In genomic region chr17:78650093-78650715, GRCh38 we compare ENCODE assay signal across 16 cellular contexts.
DNase-seq lines count a peak whose midpoint lies in the region; ATAC-seq, FAIRE-seq and TF ChIP-seq lines count a peak whose summit lies in the region.
"Had no signal": no experiment of that assay in that cellular context is flagged by ENCODE, and none has a peak within 500 bp of the region (broad histone marks: within the 10 kb centered on the region; RNA-seq: fewer than 3 reads in every experiment).

No MANE protein-coding gene starts in this region.

- ATAC-seq in GM23338 (peak; percentile 59), natural killer cell (no peak), GM18873 (IDR thresholded peaks at IDR 0.05; ENCODE audit: low FRiP score, unreplicated experiment) (no peak)
- ATAC-seq: CD8-positive, alpha-beta T cell had no signal

- 34 to 61% methylated on average over 11 of the region's 11 CpGs for WGBS in sigmoid colon, 2 donors

- no peak overlapping the region for H3K4me2 ChIP-seq in GM23338

- no peaks in the 10 kb centered on the region for H3F3A ChIP-seq in GM23338 (replicated peaks; ENCODE audit: low read depth)

- no peak for TF ChIP-seq POLR2A in sigmoid colon (IDR thresholded peaks at IDR 0.05)

- H3K27me3 Mint-ChIP-seq in CD14-positive monocyte (ENCODE audit: low read depth in 3 of 3) = peaks cover 0 to 2% (median 0%) of the 10 kb centered on the region in 3 donors
- peaks cover 5% of the 10 kb centered on the region for H3K27me3 Mint-ChIP-seq in GM23338 (ENCODE audit: insufficient read depth, low read depth, poor library complexity)
- no peaks in the 10 kb centered on the region for H3K27me3 Mint-ChIP-seq in dendritic cell treated with granulocyte-macrophage colony-stimulating factor and Interleukin-4, amounts not matched to agents 40 ng/mL and 50 ng/mL, for 4 days
- peaks cover 11% of the 10 kb centered on the region in 2 donors for H3K27me3 Mint-ChIP-seq in natural killer cell (ENCODE audit: low read depth in 2 of 2)

- peak overlapping the region in 1 of 7 donors; percentile 66 for H3K27ac Mint-ChIP-seq in CD14-positive monocyte
- H3K27ac Mint-ChIP-seq in GM23338 = no peak overlapping the region
- peak overlapping the region; percentile 46 for H3K27ac Mint-ChIP-seq in dendritic cell treated with granulocyte-macrophage colony-stimulating factor and Interleukin-4, amounts not matched to agents 40 ng/mL and 50 ng/mL, for 4 days
- no peak overlapping the region for H3K27ac Mint-ChIP-seq in natural killer cell
- H3K27ac Mint-ChIP-seq: CD8-positive, alpha-beta T cell; HFFc6 had no signal

- no peak overlapping the region for H2AFZ ChIP-seq in GM23338

- peaks cover 13 to 35% (median 22%) of the 10 kb centered on the region in 7 donors for H3K9me3 Mint-ChIP-seq in CD14-positive monocyte
- no peaks in the 10 kb centered on the region for H3K9me3 Mint-ChIP-seq in GM23338
- H3K9me3 Mint-ChIP-seq in dendritic cell treated with granulocyte-macrophage colony-stimulating factor and Interleukin-4, amounts not matched to agents 40 ng/mL and 50 ng/mL, for 4 days = peaks cover 22% of the 10 kb centered on the region
- no peaks in the 10 kb centered on the region for H3K9me3 Mint-ChIP-seq in natural killer cell
- H3K9me3 Mint-ChIP-seq: CD8-positive, alpha-beta T cell; HFFc6 had no signal

- H3K9me3 ChIP-seq in sigmoid colon = no peaks in the 10 kb centered on the region
- H3K9me3 ChIP-seq: BE2C had no signal

- TF ChIP-seq EP300 in sigmoid colon (IDR thresholded peaks at IDR 0.05) = no peak

- no peaks in the 10 kb centered on the region for H3K36me3 ChIP-seq in GM23338 (ENCODE audit: insufficient read depth)
- no peaks in the 10 kb centered on the region for H3K36me3 ChIP-seq in sigmoid colon
- H3K36me3 ChIP-seq: BE2C had no signal

- no peak for TF ChIP-seq CTCF in CD14-positive monocyte (IDR thresholded peaks at IDR 0.05)
- TF ChIP-seq CTCF in GM23338 (conservative IDR thresholded peaks at IDR 0.05; ENCODE audit: low read depth in 2 of 2) = no peak
- no peak for TF ChIP-seq CTCF in sigmoid colon (IDR thresholded peaks at IDR 0.05)
- no peak for TF ChIP-seq CTCF in natural killer cell (IDR thresholded peaks at IDR 0.05)

- H3K27me3 ChIP-seq in GM23338 (ENCODE audit: insufficient read depth) = no peaks in the 10 kb centered on the region
- no peaks in the 10 kb centered on the region for H3K27me3 ChIP-seq in sigmoid colon
- H3K27me3 ChIP-seq: BE2C had no signal

- no peak overlapping the region for H3K4me3 ChIP-seq in GM23338
- no peak overlapping the region for H3K4me3 ChIP-seq in sigmoid colon

- no peaks in the 10 kb centered on the region for H3K4me1 ChIP-seq in GM23338 (ENCODE audit: insufficient read depth)
- H3K4me1 ChIP-seq in sigmoid colon = no peaks in the 10 kb centered on the region
- H3K4me1 ChIP-seq: BE2C had no signal

- no peaks in the 10 kb centered on the region for H4K20me1 ChIP-seq in GM23338 (replicated peaks; ENCODE audit: insufficient read depth)

- no peak overlapping the region for H3K4me3 Mint-ChIP-seq in CD14-positive monocyte
- no peak overlapping the region for H3K4me3 Mint-ChIP-seq in GM23338
- H3K4me3 Mint-ChIP-seq in dendritic cell treated with granulocyte-macrophage colony-stimulating factor and Interleukin-4, amounts not matched to agents 40 ng/mL and 50 ng/mL, for 4 days = no peak overlapping the region
- H3K4me3 Mint-ChIP-seq in natural killer cell = no peak overlapping the region
- H3K4me3 Mint-ChIP-seq: CD8-positive, alpha-beta T cell; HFFc6 had no signal

- no peak for FAIRE-seq in HTR-8/SVneo (lab: Jason Lieb, UNC)
- FAIRE-seq: GM12892 had no signal

- H3K4me1 Mint-ChIP-seq in CD14-positive monocyte = peaks cover 27% of the 10 kb centered on the region
- no peaks in the 10 kb centered on the region; the same call in 2 of the 3 replicates for H3K4me1 Mint-ChIP-seq in GM23338
- peaks cover 66% of the 10 kb centered on the region for H3K4me1 Mint-ChIP-seq in dendritic cell treated with granulocyte-macrophage colony-stimulating factor and Interleukin-4, amounts not matched to agents 40 ng/mL and 50 ng/mL, for 4 days (ENCODE audit: low read depth)
- peaks cover 6 to 8% of the 10 kb centered on the region in 2 donors for H3K4me1 Mint-ChIP-seq in natural killer cell

- intact Hi-C loops in CD14-positive monocyte (cut with micrococcal nuclease) = no loop called here
- intact Hi-C loops in dendritic cell treated with granulocyte-macrophage colony-stimulating factor and Interleukin-4, amounts not matched to agents 40 ng/mL and 50 ng/mL, for 4 days (cut with micrococcal nuclease) = no loop called here
- intact Hi-C loops in sigmoid colon (cut with DNase I) = no loop called here
- intact Hi-C loops in natural killer cell (cut with micrococcal nuclease) = no loop called here

- H3K27ac ChIP-seq in GM23338 (ENCODE audit: low read depth) (no peak overlapping the region), sigmoid colon (no peak overlapping the region)
- H3K27ac ChIP-seq: C4-2B had no signal

- no peaks in the 10 kb centered on the region for H3K9me2 ChIP-seq in GM23338 (ENCODE audit: insufficient read depth)

- no peaks in the 10 kb centered on the region for H3K79me2 ChIP-seq in GM23338 (replicated peaks; ENCODE audit: insufficient read depth)

- DNase-seq in CD14-positive monocyte (ENCODE audit: low spot score) = peak; percentile 6
- DNase-seq in GM23338 (ENCODE audit: low spot score) = peak; percentile 24
- peak; percentile 36 for DNase-seq in sigmoid colon
- no peak for DNase-seq in natural killer cell
- no peak for DNase-seq in HTR-8/SVneo (ENCODE audit: insufficient read length, low spot score)
- DNase-seq: BE2C; CD8-positive, alpha-beta T cell; COR-L47; DMS79; HCEC 1CT; HFFc6; KBM-7 had no signal

- H3K36me3 Mint-ChIP-seq in CD14-positive monocyte (peaks cover 12 to 15% of the 10 kb centered on the region in 2 donors), GM23338 (ENCODE audit: low read depth) (no peaks in the 10 kb centered on the region), natural killer cell (no peaks in the 10 kb centered on the region)
- H3K36me3 Mint-ChIP-seq in dendritic cell treated with granulocyte-macrophage colony-stimulating factor and Interleukin-4, amounts not matched to agents 40 ng/mL and 50 ng/mL, for 4 days (ENCODE audit: low read depth) = peaks cover 21% of the 10 kb centered on the region
- H3K36me3 Mint-ChIP-seq: CD8-positive, alpha-beta T cell had no signal

TF ChIP-seq in GM23338, 12 proteins besides CTCF, POLR2A, EP300 and RAD21 (continues in another document):
- TF ChIP-seq NANOG (IDR thresholded peaks at IDR 0.05; ENCODE audit: borderline replicate concordance) = no peak
- TF ChIP-seq ZNF331 (CRISPR knock-in tag; IDR thresholded peaks at IDR 0.05; ENCODE audit: low read depth) = no peak
- no peak for TF ChIP-seq CREB1 (CRISPR knock-in tag; IDR thresholded peaks at IDR 0.05; ENCODE audit: low read depth)
- TF ChIP-seq EZH2phosphoT487 (IDR thresholded peaks at IDR 0.05; ENCODE audit: unreplicated experiment) = no peak
- TF ChIP-seq, protein P1, sequence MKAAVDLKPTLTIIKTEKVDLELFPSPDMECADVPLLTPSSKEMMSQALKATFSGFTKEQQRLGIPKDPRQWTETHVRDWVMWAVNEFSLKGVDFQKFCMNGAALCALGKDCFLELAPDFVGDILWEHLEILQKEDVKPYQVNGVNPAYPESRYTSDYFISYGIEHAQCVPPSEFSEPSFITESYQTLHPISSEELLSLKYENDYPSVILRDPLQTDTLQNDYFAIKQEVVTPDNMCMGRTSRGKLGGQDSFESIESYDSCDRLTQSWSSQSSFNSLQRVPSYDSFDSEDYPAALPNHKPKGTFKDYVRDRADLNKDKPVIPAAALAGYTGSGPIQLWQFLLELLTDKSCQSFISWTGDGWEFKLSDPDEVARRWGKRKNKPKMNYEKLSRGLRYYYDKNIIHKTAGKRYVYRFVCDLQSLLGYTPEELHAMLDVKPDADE (IDR thresholded peaks at IDR 0.05) = no peak
- TF ChIP-seq, protein P2, sequence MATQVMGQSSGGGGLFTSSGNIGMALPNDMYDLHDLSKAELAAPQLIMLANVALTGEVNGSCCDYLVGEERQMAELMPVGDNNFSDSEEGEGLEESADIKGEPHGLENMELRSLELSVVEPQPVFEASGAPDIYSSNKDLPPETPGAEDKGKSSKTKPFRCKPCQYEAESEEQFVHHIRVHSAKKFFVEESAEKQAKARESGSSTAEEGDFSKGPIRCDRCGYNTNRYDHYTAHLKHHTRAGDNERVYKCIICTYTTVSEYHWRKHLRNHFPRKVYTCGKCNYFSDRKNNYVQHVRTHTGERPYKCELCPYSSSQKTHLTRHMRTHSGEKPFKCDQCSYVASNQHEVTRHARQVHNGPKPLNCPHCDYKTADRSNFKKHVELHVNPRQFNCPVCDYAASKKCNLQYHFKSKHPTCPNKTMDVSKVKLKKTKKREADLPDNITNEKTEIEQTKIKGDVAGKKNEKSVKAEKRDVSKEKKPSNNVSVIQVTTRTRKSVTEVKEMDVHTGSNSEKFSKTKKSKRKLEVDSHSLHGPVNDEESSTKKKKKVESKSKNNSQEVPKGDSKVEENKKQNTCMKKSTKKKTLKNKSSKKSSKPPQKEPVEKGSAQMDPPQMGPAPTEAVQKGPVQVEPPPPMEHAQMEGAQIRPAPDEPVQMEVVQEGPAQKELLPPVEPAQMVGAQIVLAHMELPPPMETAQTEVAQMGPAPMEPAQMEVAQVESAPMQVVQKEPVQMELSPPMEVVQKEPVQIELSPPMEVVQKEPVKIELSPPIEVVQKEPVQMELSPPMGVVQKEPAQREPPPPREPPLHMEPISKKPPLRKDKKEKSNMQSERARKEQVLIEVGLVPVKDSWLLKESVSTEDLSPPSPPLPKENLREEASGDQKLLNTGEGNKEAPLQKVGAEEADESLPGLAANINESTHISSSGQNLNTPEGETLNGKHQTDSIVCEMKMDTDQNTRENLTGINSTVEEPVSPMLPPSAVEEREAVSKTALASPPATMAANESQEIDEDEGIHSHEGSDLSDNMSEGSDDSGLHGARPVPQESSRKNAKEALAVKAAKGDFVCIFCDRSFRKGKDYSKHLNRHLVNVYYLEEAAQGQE (IDR thresholded peaks at IDR 0.05; ENCODE audit: unreplicated experiment) = no peak
- TF ChIP-seq EZH2 (IDR thresholded peaks at IDR 0.05; ENCODE audit: low read depth, unreplicated experiment) = no peak
- TF ChIP-seq POLR2AphosphoS5 (IDR thresholded peaks at IDR 0.05; ENCODE audit: low read depth) = no peak
- no peak for TF ChIP-seq STAT1 (IDR thresholded peaks at IDR 0.05; ENCODE audit: unreplicated experiment)
- TF ChIP-seq JUNB (IDR thresholded peaks at IDR 0.05; ENCODE audit: unreplicated experiment) = no peak

Comparison
In these comparisons a context has a peak if more than half of its experiments do, and no peak if none do; other contexts are left out.
1. DNase-seq: peak in CD14-positive monocyte (single experiment), GM23338 (single experiment) and sigmoid colon (single experiment); none in natural killer cell (single experiment) and HTR-8/SVneo (single experiment).